14 cellular contexts compared by ENCODE assay signal in the genomic region with DNA sequence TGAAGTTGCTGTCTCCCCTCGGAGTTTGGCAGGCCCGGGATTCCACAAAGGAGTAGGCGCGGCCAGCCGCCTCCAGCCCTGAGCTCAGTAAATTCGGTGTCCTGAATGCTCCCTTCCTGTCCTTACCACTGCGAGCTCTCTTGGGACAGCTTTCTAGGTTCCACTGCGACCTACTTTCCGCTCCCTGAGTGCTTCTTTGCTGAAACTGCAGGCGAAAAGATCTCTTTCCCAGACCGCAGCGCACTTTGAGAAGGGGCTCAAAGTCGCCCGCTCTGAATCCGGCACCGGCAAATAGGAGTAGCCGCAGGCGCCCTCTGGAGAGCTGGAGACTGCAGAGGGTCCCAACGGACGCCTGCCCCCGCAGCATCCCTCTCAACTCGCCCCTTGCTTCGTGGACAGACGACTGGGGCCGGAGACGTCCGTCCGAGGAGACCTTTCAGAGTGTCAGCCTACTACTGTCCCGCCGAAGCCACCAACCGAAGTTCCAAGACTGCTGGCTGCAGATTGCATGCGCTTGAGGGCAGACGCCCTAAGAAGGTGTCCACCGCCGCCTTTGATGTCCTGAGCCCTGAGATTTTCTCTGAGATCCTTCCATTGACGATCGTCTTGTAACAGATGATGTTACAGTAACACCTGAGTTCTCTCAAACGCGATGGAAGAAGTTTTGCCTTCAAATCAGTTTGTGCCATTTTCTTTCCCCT.
A peak's percentile ranks its signal among the peaks of the same experiment; 100 is the strongest.
DNase-seq lines count a peak whose midpoint lies in the region; ATAC-seq and TF ChIP-seq lines count a peak whose summit lies in the region.
"Had no signal": no experiment of that assay in that cellular context is flagged by ENCODE, and none has a peak within 500 bp of the region (broad histone marks: within the 10 kb centered on the region; RNA-seq: fewer than 3 reads in every experiment).

No MANE protein-coding gene starts in this region.

- H3K4me2 ChIP-seq in smooth muscle cell, result peak overlapping the region; percentile 58

- no peaks in the 10 kb centered on the region for H3K4me1 ChIP-seq in HUES48 (ENCODE audit: control insufficient read depth, insufficient read depth, low read length)
- H3K4me1 ChIP-seq in smooth muscle cell (ENCODE audit: low read depth), result peaks cover 4% of the 10 kb centered on the region
- peaks cover 0 to 6% (median 0%) of the 10 kb centered on the region in 4 donors for H3K4me1 ChIP-seq in transverse colon
- H3K4me1 ChIP-seq: prostate gland had no signal

- peaks cover 6% of the 10 kb centered on the region; the same call in 1 of the 2 replicates for H3K27me3 ChIP-seq in HUES48 (ENCODE audit: control insufficient read depth, insufficient read depth, low read length)
- H3K27me3 ChIP-seq in smooth muscle cell (ENCODE audit: low read depth), result no peaks in the 10 kb centered on the region
- H3K27me3 ChIP-seq in transverse colon, result peaks cover 91% of the 10 kb centered on the region

- 40% methylated on average over 38 of the region's 39 CpGs for WGBS in smooth muscle cell (ENCODE audit: low lambda C conversion rate)
- WGBS in transverse colon (ENCODE audit: low coverage in 1 of 2), 2 donors, result 42 to 66% methylated on average over 5 to 39 of the region's 39 CpGs

- in situ Hi-C loops in transverse colon (cut with MboI; ENCODE audit: low pct_ligation_motif_present in 1 of 4, low pct_unique_long_range_greater_than_20kb in 1 of 4, low sequenced_read_pairs in 3 of 4), result no loop called here

- H3K36me3 ChIP-seq in HUES48 (ENCODE audit: control insufficient read depth, insufficient read depth, low read length) (no peaks in the 10 kb centered on the region), smooth muscle cell (ENCODE audit: low read depth) (no peaks in the 10 kb centered on the region), transverse colon (no peaks in the 10 kb centered on the region)
- H3K36me3 ChIP-seq: prostate gland, tibial nerve had no signal

- no peak for ATAC-seq in GM19455 (IDR thresholded peaks at IDR 0.05; ENCODE audit: unreplicated experiment)

- no peaks in the 10 kb centered on the region for H3K9me3 ChIP-seq in HUES48 (ENCODE audit: control insufficient read depth, insufficient read depth, low read length)
- H3K9me3 ChIP-seq in smooth muscle cell (replicated peaks; ENCODE audit: low read depth), result no peaks in the 10 kb centered on the region
- no peaks in the 10 kb centered on the region for H3K9me3 ChIP-seq in transverse colon
- H3K9me3 ChIP-seq: prostate gland, tibial nerve had no signal

- H2AFZ ChIP-seq in smooth muscle cell (ENCODE audit: low read depth), result peak overlapping the region; percentile 25

- DNase-seq in coronary artery (ENCODE audit: low spot score) (no peak), islet precursor cell (peak; percentile 72), smooth muscle cell (lab: John Stamatoyannopoulos, UW; ENCODE audit: unreplicated experiment) (no peak), transverse colon (no peak), COR-L47 (lab: John Stamatoyannopoulos, UW) (no peak)
- DNase-seq: activated CD4-positive, alpha-beta T cell treated with anti-CD3 and anti-CD28 coated beads, Interleukin-2, amount 10 ng/mL, durations not matched to agents 7 days and 5 days; activated gamma-delta T cell treated with Interleukin-2 at 50 U/mL for 16 hours; kidney; NCI-H1105; NCI-H82 had no signal

- peak overlapping the region; percentile 28; the same call in 1 of the 2 replicates for H3K4me3 ChIP-seq in HUES48 (ENCODE audit: low read depth, low read length)
- peak overlapping the region; percentile 57 for H3K4me3 ChIP-seq in coronary artery
- peak overlapping the region; percentile 1 for H3K4me3 ChIP-seq in smooth muscle cell
- H3K4me3 ChIP-seq in transverse colon, result no peak overlapping the region
- H3K4me3 ChIP-seq: prostate gland had no signal

- H3K9ac ChIP-seq in HUES48 (ENCODE audit: low read depth, low read length) (no peak overlapping the region), smooth muscle cell (ENCODE audit: low read depth) (no peak overlapping the region)

- no peak for TF ChIP-seq EP300 in transverse colon (IDR thresholded peaks at IDR 0.05; ENCODE audit: low read depth)

- TF ChIP-seq POLR2A in transverse colon (IDR thresholded peaks at IDR 0.05), result no peak

- intact Hi-C loops in transverse colon (cut with DNase I; ENCODE audit: low total_unique reads), result no loop called here

- no peaks in the 10 kb centered on the region for H4K20me1 ChIP-seq in smooth muscle cell (ENCODE audit: low read depth)

- no peaks in the 10 kb centered on the region for H3K79me2 ChIP-seq in smooth muscle cell (ENCODE audit: low read depth)

- TF ChIP-seq CTCF in coronary artery (IDR thresholded peaks at IDR 0.05), result no peak
- no peak for TF ChIP-seq CTCF in smooth muscle cell (IDR thresholded peaks at IDR 0.05; ENCODE audit: borderline replicate concordance, insufficient read depth, poor library complexity, severe bottlenecking)
- TF ChIP-seq CTCF in transverse colon (IDR thresholded peaks at IDR 0.05), result no peak

- H3K27ac ChIP-seq in HUES48 (ENCODE audit: low read depth, low read length), result no peak overlapping the region
- no peak overlapping the region for H3K27ac ChIP-seq in coronary artery
- no peak overlapping the region for H3K27ac ChIP-seq in smooth muscle cell (ENCODE audit: low read depth)
- no peak overlapping the region for H3K27ac ChIP-seq in transverse colon
- H3K27ac ChIP-seq: prostate gland, tibial nerve had no signal

- peaks cover 9% of the 10 kb centered on the region for H3F3A ChIP-seq in smooth muscle cell (ENCODE audit: low read depth)

Comparison
In these comparisons a context has a peak if more than half of its experiments do, and no peak if none do; other contexts are left out.
1. H3K4me3 ChIP-seq: peak in HUES48 (single experiment), coronary artery (single experiment) and smooth muscle cell (single experiment); none in transverse colon (0 of 4).